1 cellular context compared by ENCODE assay signal in the genomic region with DNA sequence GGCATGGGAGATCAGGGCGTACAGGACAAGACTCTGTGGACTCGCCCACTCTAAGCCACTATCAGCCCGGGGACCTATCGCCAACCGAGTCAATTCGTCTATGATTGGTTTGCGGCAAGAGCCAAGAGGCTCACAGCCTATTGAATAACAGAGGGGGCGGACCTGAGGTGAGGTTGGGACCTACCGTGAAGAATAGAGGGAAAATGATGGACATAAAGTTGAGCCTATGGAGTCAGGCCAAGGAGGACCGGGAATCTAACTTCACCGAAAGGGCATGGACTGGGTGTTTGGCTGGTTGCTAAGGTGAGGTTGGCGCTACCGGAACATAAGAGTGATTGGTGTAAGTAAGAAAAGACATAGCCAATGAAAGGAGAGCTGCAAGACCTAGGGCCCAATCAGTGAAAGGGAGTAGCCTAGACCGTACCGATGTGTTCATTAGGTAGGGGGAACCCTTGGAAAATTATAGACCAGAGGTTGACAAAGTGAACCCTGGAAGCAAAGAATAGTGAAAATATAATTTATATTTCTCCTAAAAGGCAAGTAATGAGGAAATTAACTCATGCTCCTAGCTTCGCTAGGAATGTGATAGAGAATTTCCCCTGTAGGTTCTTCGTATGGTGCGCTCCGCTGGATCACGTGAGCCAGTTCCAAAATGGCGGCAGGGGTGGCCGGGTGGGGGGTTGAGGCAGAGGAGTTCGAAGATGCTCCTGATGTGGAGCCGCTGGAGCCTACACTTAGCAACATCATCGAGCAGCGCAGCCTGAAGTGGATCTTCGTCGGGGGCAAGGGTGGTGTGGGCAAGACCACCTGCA.
TF ChIP-seq lines count a peak whose summit lies in the region.

A gene (plus strand): TSS at position 644 of the 812 bp plus-strand sequence. CDS start 9 bp downstream, at position 653.

TF ChIP-seq in K562, 482 proteins besides CTCF, POLR2A, EP300 and RAD21 (continued from another document and continues in another):
- TF ChIP-seq KDM4B (IDR thresholded peaks at IDR 0.05; ENCODE audit: borderline replicate concordance in 2 of 2, low read depth in 1 of 2) (no peak), ZNF551 (CRISPR knock-in tag; IDR thresholded peaks at IDR 0.05) (no peak), ZNF224 (CRISPR knock-in tag; IDR thresholded peaks at IDR 0.05) (no peak), ZNF589 (CRISPR knock-in tag; IDR thresholded peaks at IDR 0.05; ENCODE audit: low read depth) (no peak), ZNF124 (CRISPR knock-in tag; IDR thresholded peaks at IDR 0.05) (no peak), CBX1 (IDR thresholded peaks at IDR 0.05; ENCODE audit: low read depth) (no peak), HDAC2 (IDR thresholded peaks at IDR 0.05) (peak; percentile 97), KLF16 (IDR thresholded peaks at IDR 0.05) (no peak), XRCC4 (IDR thresholded peaks at IDR 0.05; ENCODE audit: extremely low read depth, insufficient read depth, insufficient read length) (no peak), E2F3 (CRISPR knock-in tag; IDR thresholded peaks at IDR 0.05) (no peak), GABPB2 (CRISPR knock-in tag; conservative IDR thresholded peaks at IDR 0.05) (no peak), RFX5 (IDR thresholded peaks at IDR 0.05; ENCODE audit: low read depth, low read length) (0 out of 2 replicates have a peak, but pooled peaks have one; percentile 39), SMAD1 (IDR thresholded peaks at IDR 0.05; ENCODE audit: low read depth, low read length, partially characterized antibody) (no peak), ZNF121 (CRISPR knock-in tag; conservative IDR thresholded peaks at IDR 0.05) (no peak), ELF2 (CRISPR knock-in tag; IDR thresholded peaks at IDR 0.05) (no peak), ARHGAP35 (IDR thresholded peaks at IDR 0.05; ENCODE audit: partially characterized antibody) (no peak), ZNF282 (CRISPR knock-in tag; IDR thresholded peaks at IDR 0.05) (no peak), ZNF311 (CRISPR knock-in tag; IDR thresholded peaks at IDR 0.05) (no peak), TAF9B (IDR thresholded peaks at IDR 0.05; ENCODE audit: partially characterized antibody) (no peak), JUN (IDR thresholded peaks at IDR 0.05; ENCODE audit: borderline replicate concordance, low read depth, low read length) (no peak), JUN (CRISPR knock-in tag; IDR thresholded peaks at IDR 0.05; ENCODE audit: borderline replicate concordance) (no peak), NR1H2 (CRISPR knock-in tag; IDR thresholded peaks at IDR 0.05) (no peak), ZNF586 (CRISPR knock-in tag; conservative IDR thresholded peaks at IDR 0.05) (0 out of 2 replicates have a peak, but pooled peaks have one; percentile 21), BRCA1 (IDR thresholded peaks at IDR 0.05) (no peak), BRCA1 (CRISPR knock-in tag; IDR thresholded peaks at IDR 0.05) (no peak), CHD4 (IDR thresholded peaks at IDR 0.05; ENCODE audit: insufficient read depth, insufficient replicate concordance, low read depth, low read length, poor library complexity, severe bottlenecking) (no peak), TEAD1 (CRISPR knock-in tag; IDR thresholded peaks at IDR 0.05) (peak; percentile 70 to 76; a peak in 3 of 4 replicates), MXI1 (IDR thresholded peaks at IDR 0.05; ENCODE audit: low read depth, low read length) (peak; percentile 85), NFRKB (IDR thresholded peaks at IDR 0.05; ENCODE audit: low read depth) (peak; percentile 87), ZNF175 (CRISPR knock-in tag; IDR thresholded peaks at IDR 0.05; ENCODE audit: low read depth) (no peak)
- TF ChIP-seq, protein P1, sequence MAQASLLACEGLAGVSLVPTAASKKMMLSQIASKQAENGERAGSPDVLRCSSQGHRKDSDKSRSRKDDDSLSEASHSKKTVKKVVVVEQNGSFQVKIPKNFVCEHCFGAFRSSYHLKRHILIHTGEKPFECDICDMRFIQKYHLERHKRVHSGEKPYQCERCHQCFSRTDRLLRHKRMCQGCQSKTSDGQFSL (CRISPR knock-in tag; IDR thresholded peaks at IDR 0.05) = peak; percentile 86
- TF ChIP-seq, protein P1 (tag; IDR thresholded peaks at IDR 0.05) = peak in 1 of 2 experiments; percentile 61; a peak in 1 of 4 replicates
- TF ChIP-seq, protein P2, sequence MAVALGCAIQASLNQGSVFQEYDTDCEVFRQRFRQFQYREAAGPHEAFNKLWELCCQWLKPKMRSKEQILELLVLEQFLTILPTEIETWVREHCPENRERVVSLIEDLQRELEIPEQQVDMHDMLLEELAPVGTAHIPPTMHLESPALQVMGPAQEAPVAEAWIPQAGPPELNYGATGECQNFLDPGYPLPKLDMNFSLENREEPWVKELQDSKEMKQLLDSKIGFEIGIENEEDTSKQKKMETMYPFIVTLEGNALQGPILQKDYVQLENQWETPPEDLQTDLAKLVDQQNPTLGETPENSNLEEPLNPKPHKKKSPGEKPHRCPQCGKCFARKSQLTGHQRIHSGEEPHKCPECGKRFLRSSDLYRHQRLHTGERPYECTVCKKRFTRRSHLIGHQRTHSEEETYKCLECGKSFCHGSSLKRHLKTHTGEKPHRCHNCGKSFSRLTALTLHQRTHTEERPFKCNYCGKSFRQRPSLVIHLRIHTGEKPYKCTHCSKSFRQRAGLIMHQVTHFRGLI (CRISPR knock-in tag; IDR thresholded peaks at IDR 0.05) = no peak
- TF ChIP-seq, protein P3, sequence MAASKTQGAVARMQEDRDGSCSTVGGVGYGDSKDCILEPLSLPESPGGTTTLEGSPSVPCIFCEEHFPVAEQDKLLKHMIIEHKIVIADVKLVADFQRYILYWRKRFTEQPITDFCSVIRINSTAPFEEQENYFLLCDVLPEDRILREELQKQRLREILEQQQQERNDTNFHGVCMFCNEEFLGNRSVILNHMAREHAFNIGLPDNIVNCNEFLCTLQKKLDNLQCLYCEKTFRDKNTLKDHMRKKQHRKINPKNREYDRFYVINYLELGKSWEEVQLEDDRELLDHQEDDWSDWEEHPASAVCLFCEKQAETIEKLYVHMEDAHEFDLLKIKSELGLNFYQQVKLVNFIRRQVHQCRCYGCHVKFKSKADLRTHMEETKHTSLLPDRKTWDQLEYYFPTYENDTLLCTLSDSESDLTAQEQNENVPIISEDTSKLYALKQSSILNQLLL (CRISPR knock-in tag; IDR thresholded peaks at IDR 0.05; ENCODE audit: borderline replicate concordance) = no peak
- TF ChIP-seq, protein P4, sequence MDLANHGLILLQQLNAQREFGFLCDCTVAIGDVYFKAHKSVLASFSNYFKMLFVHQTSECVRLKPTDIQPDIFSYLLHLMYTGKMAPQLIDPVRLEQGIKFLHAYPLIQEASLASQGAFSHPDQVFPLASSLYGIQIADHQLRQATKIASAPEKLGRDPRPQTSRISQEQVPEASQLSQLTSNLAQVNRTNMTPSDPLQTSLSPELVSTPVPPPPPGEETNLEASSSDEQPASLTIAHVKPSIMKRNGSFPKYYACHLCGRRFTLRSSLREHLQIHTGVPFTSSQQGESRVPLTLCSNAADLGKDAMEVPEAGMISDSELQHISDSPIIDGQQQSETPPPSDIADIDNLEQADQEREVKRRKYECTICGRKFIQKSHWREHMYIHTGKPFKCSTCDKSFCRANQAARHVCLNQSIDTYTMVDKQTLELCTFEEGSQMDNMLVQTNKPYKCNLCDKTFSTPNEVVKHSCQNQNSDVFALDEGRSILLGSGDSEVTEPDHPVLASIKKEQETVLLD (IDR thresholded peaks at IDR 0.05) = no peak
- TF ChIP-seq, protein P5, sequence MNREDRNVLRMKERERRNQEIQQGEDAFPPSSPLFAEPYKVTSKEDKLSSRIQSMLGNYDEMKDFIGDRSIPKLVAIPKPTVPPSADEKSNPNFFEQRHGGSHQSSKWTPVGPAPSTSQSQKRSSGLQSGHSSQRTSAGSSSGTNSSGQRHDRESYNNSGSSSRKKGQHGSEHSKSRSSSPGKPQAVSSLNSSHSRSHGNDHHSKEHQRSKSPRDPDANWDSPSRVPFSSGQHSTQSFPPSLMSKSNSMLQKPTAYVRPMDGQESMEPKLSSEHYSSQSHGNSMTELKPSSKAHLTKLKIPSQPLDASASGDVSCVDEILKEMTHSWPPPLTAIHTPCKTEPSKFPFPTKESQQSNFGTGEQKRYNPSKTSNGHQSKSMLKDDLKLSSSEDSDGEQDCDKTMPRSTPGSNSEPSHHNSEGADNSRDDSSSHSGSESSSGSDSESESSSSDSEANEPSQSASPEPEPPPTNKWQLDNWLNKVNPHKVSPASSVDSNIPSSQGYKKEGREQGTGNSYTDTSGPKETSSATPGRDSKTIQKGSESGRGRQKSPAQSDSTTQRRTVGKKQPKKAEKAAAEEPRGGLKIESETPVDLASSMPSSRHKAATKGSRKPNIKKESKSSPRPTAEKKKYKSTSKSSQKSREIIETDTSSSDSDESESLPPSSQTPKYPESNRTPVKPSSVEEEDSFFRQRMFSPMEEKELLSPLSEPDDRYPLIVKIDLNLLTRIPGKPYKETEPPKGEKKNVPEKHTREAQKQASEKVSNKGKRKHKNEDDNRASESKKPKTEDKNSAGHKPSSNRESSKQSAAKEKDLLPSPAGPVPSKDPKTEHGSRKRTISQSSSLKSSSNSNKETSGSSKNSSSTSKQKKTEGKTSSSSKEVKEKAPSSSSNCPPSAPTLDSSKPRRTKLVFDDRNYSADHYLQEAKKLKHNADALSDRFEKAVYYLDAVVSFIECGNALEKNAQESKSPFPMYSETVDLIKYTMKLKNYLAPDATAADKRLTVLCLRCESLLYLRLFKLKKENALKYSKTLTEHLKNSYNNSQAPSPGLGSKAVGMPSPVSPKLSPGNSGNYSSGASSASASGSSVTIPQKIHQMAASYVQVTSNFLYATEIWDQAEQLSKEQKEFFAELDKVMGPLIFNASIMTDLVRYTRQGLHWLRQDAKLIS (CRISPR knock-in tag; IDR thresholded peaks at IDR 0.05) = no peak; the same call in 1 of the 2 replicates
- TF ChIP-seq, protein P6, sequence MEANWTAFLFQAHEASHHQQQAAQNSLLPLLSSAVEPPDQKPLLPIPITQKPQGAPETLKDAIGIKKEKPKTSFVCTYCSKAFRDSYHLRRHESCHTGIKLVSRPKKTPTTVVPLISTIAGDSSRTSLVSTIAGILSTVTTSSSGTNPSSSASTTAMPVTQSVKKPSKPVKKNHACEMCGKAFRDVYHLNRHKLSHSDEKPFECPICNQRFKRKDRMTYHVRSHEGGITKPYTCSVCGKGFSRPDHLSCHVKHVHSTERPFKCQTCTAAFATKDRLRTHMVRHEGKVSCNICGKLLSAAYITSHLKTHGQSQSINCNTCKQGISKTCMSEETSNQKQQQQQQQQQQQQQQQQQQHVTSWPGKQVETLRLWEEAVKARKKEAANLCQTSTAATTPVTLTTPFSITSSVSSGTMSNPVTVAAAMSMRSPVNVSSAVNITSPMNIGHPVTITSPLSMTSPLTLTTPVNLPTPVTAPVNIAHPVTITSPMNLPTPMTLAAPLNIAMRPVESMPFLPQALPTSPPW (CRISPR knock-in tag; IDR thresholded peaks at IDR 0.05) = peak; percentile 80
- TF ChIP-seq, protein P7, sequence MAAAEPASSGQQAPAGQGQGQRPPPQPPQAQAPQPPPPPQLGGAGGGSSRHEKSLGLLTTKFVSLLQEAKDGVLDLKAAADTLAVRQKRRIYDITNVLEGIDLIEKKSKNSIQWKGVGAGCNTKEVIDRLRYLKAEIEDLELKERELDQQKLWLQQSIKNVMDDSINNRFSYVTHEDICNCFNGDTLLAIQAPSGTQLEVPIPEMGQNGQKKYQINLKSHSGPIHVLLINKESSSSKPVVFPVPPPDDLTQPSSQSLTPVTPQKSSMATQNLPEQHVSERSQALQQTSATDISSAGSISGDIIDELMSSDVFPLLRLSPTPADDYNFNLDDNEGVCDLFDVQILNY (CRISPR knock-in tag; IDR thresholded peaks at IDR 0.05) = no peak
- TF ChIP-seq, protein P8, sequence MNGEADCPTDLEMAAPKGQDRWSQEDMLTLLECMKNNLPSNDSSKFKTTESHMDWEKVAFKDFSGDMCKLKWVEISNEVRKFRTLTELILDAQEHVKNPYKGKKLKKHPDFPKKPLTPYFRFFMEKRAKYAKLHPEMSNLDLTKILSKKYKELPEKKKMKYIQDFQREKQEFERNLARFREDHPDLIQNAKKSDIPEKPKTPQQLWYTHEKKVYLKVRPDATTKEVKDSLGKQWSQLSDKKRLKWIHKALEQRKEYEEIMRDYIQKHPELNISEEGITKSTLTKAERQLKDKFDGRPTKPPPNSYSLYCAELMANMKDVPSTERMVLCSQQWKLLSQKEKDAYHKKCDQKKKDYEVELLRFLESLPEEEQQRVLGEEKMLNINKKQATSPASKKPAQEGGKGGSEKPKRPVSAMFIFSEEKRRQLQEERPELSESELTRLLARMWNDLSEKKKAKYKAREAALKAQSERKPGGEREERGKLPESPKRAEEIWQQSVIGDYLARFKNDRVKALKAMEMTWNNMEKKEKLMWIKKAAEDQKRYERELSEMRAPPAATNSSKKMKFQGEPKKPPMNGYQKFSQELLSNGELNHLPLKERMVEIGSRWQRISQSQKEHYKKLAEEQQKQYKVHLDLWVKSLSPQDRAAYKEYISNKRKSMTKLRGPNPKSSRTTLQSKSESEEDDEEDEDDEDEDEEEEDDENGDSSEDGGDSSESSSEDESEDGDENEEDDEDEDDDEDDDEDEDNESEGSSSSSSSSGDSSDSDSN (IDR thresholded peaks at IDR 0.05; ENCODE audit: borderline replicate concordance in 1 of 2, low read depth in 2 of 2, low read length in 2 of 2) = no peak
